In the genomic region with DNA sequence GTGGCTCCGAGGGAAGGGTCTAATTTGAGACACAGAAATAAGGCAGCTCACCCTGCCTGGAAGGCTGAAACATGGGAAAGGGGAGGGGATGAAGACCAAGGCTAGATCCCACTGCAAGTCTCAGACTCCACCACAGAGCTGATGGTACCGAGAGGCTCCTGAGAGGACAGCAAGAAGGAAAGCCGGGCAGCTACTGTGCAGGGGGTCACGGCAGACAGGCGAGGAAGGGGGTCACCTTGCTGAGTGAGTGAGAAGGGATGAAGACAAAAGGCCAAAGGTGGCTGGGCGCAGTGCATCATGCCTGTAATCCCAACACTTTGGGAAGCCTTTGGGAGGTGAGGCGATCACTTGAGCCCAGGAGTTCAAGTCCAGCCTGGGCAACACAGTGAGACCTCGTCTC, we compare ENCODE assay signal across 20 cellular contexts.
DNase-seq lines count a peak whose midpoint lies in the region; ATAC-seq and TF ChIP-seq lines count a peak whose summit lies in the region.
"Had no signal": no experiment of that assay in that cellular context is flagged by ENCODE, and none has a peak within 500 bp of the region (broad histone marks: within the 10 kb centered on the region; RNA-seq: fewer than 3 reads in every experiment).

No MANE protein-coding gene starts in this region.

- H3K4me3 ChIP-seq in brain microvascular endothelial cell (ENCODE audit: low read depth, low read length), result no peak overlapping the region
- H3K4me3 ChIP-seq: GM12878, GM23248, SJSA1 had no signal

- H3K36me3 ChIP-seq in brain microvascular endothelial cell (replicated peaks), result peaks cover 2% of the 10 kb centered on the region
- H3K36me3 ChIP-seq: SJSA1 had no signal

- no peak overlapping the region for H3K27ac ChIP-seq in brain microvascular endothelial cell
- H3K27ac ChIP-seq: 22Rv1, GM23248, SJSA1 had no signal

- H3K27ac Mint-ChIP-seq in activated naive CD4-positive, alpha-beta T cell treated with anti-CD3 and anti-CD28 coated beads, Interleukin-2, amount 10 ng/mL, durations not matched to agents 7 days and 5 days, result peak overlapping the region; percentile 24
- peak overlapping the region; percentile 36; the same call in 1 of the 2 replicates for H3K27ac Mint-ChIP-seq in WTC11
- H3K27ac Mint-ChIP-seq in naive thymus-derived CD8-positive, alpha-beta T cell, result peak overlapping the region in 7 of 10 donors; percentile 0 to 79 (median 61)

- H3K36me3 Mint-ChIP-seq in activated naive CD4-positive, alpha-beta T cell treated with anti-CD3 and anti-CD28 coated beads, Interleukin-2, amount 10 ng/mL, durations not matched to agents 7 days and 5 days, result no peaks in the 10 kb centered on the region
- H3K36me3 Mint-ChIP-seq in WTC11, result no peaks in the 10 kb centered on the region
- H3K36me3 Mint-ChIP-seq in naive thymus-derived CD8-positive, alpha-beta T cell, result no peaks in the 10 kb centered on the region

- H3K27me3 Mint-ChIP-seq in activated naive CD4-positive, alpha-beta T cell treated with anti-CD3 and anti-CD28 coated beads, Interleukin-2, amount 10 ng/mL, durations not matched to agents 7 days and 5 days, result peaks cover 23% of the 10 kb centered on the region
- H3K27me3 Mint-ChIP-seq in WTC11 (ENCODE audit: low read depth), result no peaks in the 10 kb centered on the region
- peaks cover 0 to 7% (median 5%) of the 10 kb centered on the region in 5 donors for H3K27me3 Mint-ChIP-seq in naive thymus-derived CD8-positive, alpha-beta T cell

- ATAC-seq in WTC11, result no peak
- ATAC-seq in naive thymus-derived CD8-positive, alpha-beta T cell, result no peak
- ATAC-seq: GM12878, Panc1 had no signal

- CTCF ChIA-PET in activated naive CD4-positive, alpha-beta T cell treated with anti-CD3 and anti-CD28 coated beads, Interleukin-2, amount 10 ng/mL, durations not matched to agents 7 days and 5 days (lab: Charles Lee), result interaction anchor here (1.0 to 1.1 kb wide), 2 partner anchors 33 to 359 kb away, joined by 3 to 4 read pairs; no protein-coding TSS in a partner anchor
- CTCF ChIA-PET in WTC11 (lab: Charles Lee), result interaction anchor here (0.9 kb wide), 1 partner anchor 33 kb away, joined by 5 read pairs; no protein-coding TSS in a partner anchor

- TF ChIP-seq CTCF in WTC11 (IDR thresholded peaks at IDR 0.05), result no peak
- TF ChIP-seq CTCF in brain microvascular endothelial cell (IDR thresholded peaks at IDR 0.05; ENCODE audit: low read depth, low read length, missing control alignments), result no peak

- POLR2A ChIA-PET in WTC11 (lab: Charles Lee), result no interaction called here
- POLR2A ChIA-PET in naive thymus-derived CD8-positive, alpha-beta T cell (lab: Charles Lee), result no interaction called here

- no peaks in the 10 kb centered on the region for H3K27me3 ChIP-seq in brain microvascular endothelial cell (replicated peaks)
- H3K27me3 ChIP-seq: SJSA1 had no signal

- H3K4me3 Mint-ChIP-seq in activated naive CD4-positive, alpha-beta T cell treated with anti-CD3 and anti-CD28 coated beads, Interleukin-2, amount 10 ng/mL, durations not matched to agents 7 days and 5 days, result no peak overlapping the region
- no peak overlapping the region for H3K4me3 Mint-ChIP-seq in WTC11
- H3K4me3 Mint-ChIP-seq in naive thymus-derived CD8-positive, alpha-beta T cell, result peak overlapping the region in 6 of 10 donors; percentile 20 to 73 (median 35)

- no peaks in the 10 kb centered on the region for H3K9me3 Mint-ChIP-seq in activated naive CD4-positive, alpha-beta T cell treated with anti-CD3 and anti-CD28 coated beads, Interleukin-2, amount 10 ng/mL, durations not matched to agents 7 days and 5 days
- H3K9me3 Mint-ChIP-seq in WTC11, result no peaks in the 10 kb centered on the region
- no peaks in the 10 kb centered on the region for H3K9me3 Mint-ChIP-seq in naive thymus-derived CD8-positive, alpha-beta T cell

- H3K4me1 Mint-ChIP-seq in activated naive CD4-positive, alpha-beta T cell treated with anti-CD3 and anti-CD28 coated beads, Interleukin-2, amount 10 ng/mL, durations not matched to agents 7 days and 5 days, result peaks cover 9% of the 10 kb centered on the region
- H3K4me1 Mint-ChIP-seq in WTC11, result peaks cover 9% of the 10 kb centered on the region; the same call in 1 of the 2 replicates
- H3K4me1 Mint-ChIP-seq in naive thymus-derived CD8-positive, alpha-beta T cell, result peaks cover 8 to 25% (median 14%) of the 10 kb centered on the region in 4 donors

- DNase-seq in activated naive CD4-positive, alpha-beta T cell treated with anti-CD3 and anti-CD28 coated beads, Interleukin-2, amount 10 ng/mL, durations not matched to agents 7 days and 5 days, result no peak
- no peak for DNase-seq in activated naive CD4-positive, alpha-beta T cell treated with Interleukin-2 at 50 U/mL for 16 hours
- no peak for DNase-seq in WTC11 (ENCODE audit: low spot score)
- no peak for DNase-seq in naive thymus-derived CD8-positive, alpha-beta T cell
- no peak for DNase-seq in KG1 (lab: John Stamatoyannopoulos, UW)
- no peak for DNase-seq in brain microvascular endothelial cell
- no peak for DNase-seq in anterior cingulate cortex (lab: John Stamatoyannopoulos, UW)
- no peak for DNase-seq in NOMO-1 treated with dmso at 0.1 percent for 144 hours (lab: John Stamatoyannopoulos, UW; ENCODE audit: unreplicated experiment)
- DNase-seq: AML-193, Calu3, EL, GM23248, NCI-H1105 treated with DMSO at 0.1 percent for 48 hours, NCI-H1694, NCI-H510A treated with DMSO at 0.1 percent for 48 hours, NCI-H82 had no signal

- in situ Hi-C loops in brain microvascular endothelial cell (cut with HindIII; ENCODE audit: low pct_ligation_motif_present, low sequenced_read_pairs), result no loop called here

TF ChIP-seq in WTC11, 78 proteins besides CTCF, POLR2A, EP300 and RAD21:
- TF ChIP-seq, protein P1, sequence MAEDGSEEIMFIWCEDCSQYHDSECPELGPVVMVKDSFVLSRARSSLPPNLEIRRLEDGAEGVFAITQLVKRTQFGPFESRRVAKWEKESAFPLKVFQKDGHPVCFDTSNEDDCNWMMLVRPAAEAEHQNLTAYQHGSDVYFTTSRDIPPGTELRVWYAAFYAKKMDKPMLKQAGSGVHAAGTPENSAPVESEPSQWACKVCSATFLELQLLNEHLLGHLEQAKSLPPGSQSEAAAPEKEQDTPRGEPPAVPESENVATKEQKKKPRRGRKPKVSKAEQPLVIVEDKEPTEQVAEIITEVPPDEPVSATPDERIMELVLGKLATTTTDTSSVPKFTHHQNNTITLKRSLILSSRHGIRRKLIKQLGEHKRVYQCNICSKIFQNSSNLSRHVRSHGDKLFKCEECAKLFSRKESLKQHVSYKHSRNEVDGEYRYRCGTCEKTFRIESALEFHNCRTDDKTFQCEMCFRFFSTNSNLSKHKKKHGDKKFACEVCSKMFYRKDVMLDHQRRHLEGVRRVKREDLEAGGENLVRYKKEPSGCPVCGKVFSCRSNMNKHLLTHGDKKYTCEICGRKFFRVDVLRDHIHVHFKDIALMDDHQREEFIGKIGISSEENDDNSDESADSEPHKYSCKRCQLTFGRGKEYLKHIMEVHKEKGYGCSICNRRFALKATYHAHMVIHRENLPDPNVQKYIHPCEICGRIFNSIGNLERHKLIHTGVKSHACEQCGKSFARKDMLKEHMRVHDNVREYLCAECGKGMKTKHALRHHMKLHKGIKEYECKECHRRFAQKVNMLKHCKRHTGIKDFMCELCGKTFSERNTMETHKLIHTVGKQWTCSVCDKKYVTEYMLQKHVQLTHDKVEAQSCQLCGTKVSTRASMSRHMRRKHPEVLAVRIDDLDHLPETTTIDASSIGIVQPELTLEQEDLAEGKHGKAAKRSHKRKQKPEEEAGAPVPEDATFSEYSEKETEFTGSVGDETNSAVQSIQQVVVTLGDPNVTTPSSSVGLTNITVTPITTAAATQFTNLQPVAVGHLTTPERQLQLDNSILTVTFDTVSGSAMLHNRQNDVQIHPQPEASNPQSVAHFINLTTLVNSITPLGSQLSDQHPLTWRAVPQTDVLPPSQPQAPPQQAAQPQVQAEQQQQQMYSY (CRISPR knock-in tag; IDR thresholded peaks at IDR 0.05), result no peak
- TF ChIP-seq, protein P2, sequence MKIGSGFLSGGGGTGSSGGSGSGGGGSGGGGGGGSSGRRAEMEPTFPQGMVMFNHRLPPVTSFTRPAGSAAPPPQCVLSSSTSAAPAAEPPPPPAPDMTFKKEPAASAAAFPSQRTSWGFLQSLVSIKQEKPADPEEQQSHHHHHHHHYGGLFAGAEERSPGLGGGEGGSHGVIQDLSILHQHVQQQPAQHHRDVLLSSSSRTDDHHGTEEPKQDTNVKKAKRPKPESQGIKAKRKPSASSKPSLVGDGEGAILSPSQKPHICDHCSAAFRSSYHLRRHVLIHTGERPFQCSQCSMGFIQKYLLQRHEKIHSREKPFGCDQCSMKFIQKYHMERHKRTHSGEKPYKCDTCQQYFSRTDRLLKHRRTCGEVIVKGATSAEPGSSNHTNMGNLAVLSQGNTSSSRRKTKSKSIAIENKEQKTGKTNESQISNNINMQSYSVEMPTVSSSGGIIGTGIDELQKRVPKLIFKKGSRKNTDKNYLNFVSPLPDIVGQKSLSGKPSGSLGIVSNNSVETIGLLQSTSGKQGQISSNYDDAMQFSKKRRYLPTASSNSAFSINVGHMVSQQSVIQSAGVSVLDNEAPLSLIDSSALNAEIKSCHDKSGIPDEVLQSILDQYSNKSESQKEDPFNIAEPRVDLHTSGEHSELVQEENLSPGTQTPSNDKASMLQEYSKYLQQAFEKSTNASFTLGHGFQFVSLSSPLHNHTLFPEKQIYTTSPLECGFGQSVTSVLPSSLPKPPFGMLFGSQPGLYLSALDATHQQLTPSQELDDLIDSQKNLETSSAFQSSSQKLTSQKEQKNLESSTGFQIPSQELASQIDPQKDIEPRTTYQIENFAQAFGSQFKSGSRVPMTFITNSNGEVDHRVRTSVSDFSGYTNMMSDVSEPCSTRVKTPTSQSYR (CRISPR knock-in tag; IDR thresholded peaks at IDR 0.05), result no peak
- no peak for TF ChIP-seq ZNF121 (CRISPR knock-in tag; IDR thresholded peaks at IDR 0.05)
- no peak for TF ChIP-seq MXD4 (CRISPR knock-in tag; IDR thresholded peaks at IDR 0.05; ENCODE audit: borderline replicate concordance)
- TF ChIP-seq, protein P3, sequence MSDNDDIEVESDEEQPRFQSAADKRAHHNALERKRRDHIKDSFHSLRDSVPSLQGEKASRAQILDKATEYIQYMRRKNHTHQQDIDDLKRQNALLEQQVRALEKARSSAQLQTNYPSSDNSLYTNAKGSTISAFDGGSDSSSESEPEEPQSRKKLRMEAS (CRISPR knock-in tag; IDR thresholded peaks at IDR 0.05), result no peak
- no peak for TF ChIP-seq ATF1 (CRISPR knock-in tag; IDR thresholded peaks at IDR 0.05)
- no peak for TF ChIP-seq FOXJ3 (CRISPR knock-in tag; IDR thresholded peaks at IDR 0.05; ENCODE audit: borderline replicate concordance)
- TF ChIP-seq CREB1 (CRISPR knock-in tag; IDR thresholded peaks at IDR 0.05), result no peak

Comparison
In these comparisons a context has a peak if more than half of its experiments do, and no peak if none do; other contexts are left out.
1. H3K4me3 Mint-ChIP-seq: peak in naive thymus-derived CD8-positive, alpha-beta T cell (6 of 10); none in activated naive CD4-positive, alpha-beta T cell treated with anti-CD3 and anti-CD28 coated beads, Interleukin-2, amount 10 ng/mL, durations not matched to agents 7 days and 5 days (single experiment) and WTC11 (single experiment).
2. Peak in every context shown above with its lines, with median percentiles within 50 percentile points of each other: H3K27ac Mint-ChIP-seq.